18 cellular contexts compared by ENCODE assay signal in genomic region chr10:5318148-5318547, GRCh38. TPM values are rescaled to one million over a fixed set of nuclear protein-coding genes. Genes with fewer than 3 reads are reported as not detected.
DNase-seq lines count a peak whose midpoint lies in the region; ATAC-seq and TF ChIP-seq lines count a peak whose summit lies in the region.
"Had no signal": no experiment of that assay in that cellular context is flagged by ENCODE, and none has a peak within 500 bp of the region (broad histone marks: within the 10 kb centered on the region; RNA-seq: fewer than 3 reads in every experiment).

No MANE protein-coding gene starts in this region.

- no peak overlapping the region for H2BK15ac ChIP-seq in mesendoderm (replicated peaks; ENCODE audit: low read depth)

- CTCF ChIA-PET in AG04450 (lab: Charles Lee) (interaction anchor here (1.0 kb wide), 1 partner anchor 468 kb away, joined by 4 read pairs; no protein-coding TSS in a partner anchor), Calu3 (lab: Charles Lee) (interaction anchor here (0.6 kb wide), 1 partner anchor 66 kb away, joined by 5 read pairs; no protein-coding TSS in a partner anchor)
- CTCF ChIA-PET in activated CD8-positive, alpha-beta T cell treated with anti-CD3 and anti-CD28 coated beads for 36 hours (lab: Charles Lee): interaction anchor here (0.9 to 1.3 kb wide), 4 partner anchors 9 to 305 kb away, joined by 3 to 5 read pairs (median 3); no protein-coding TSS in a partner anchor

- no peak overlapping the region for H2BK5ac ChIP-seq in mesendoderm (ENCODE audit: low read length)

- H3K79me1 ChIP-seq in mesendoderm (ENCODE audit: low read length): no peaks in the 10 kb centered on the region

- no peak overlapping the region for H4K5ac ChIP-seq in mesendoderm (ENCODE audit: low read length)

- no peak overlapping the region for H3K23ac ChIP-seq in mesendoderm (ENCODE audit: low read length)

- no CpG with 5 or more reads among the region's 5 CpGs for WGBS in mesendoderm (ENCODE audit: extremely low coverage, insufficient coverage, low lambda C conversion rate)

- H3K4me3 ChIP-seq in AG04450 (ENCODE audit: low read depth, low read length) (no peak overlapping the region), mesendoderm (ENCODE audit: low read length) (no peak overlapping the region)
- H3K4me3 ChIP-seq: testis had no signal

- H3K36me3 Mint-ChIP-seq in Calu3 (ENCODE audit: insufficient read depth, unreplicated experiment): no peaks in the 10 kb centered on the region
- no peaks in the 10 kb centered on the region for H3K36me3 Mint-ChIP-seq in activated CD8-positive, alpha-beta T cell treated with anti-CD3 and anti-CD28 coated beads for 36 hours (ENCODE audit: low read depth)

- intact Hi-C loops in Calu3 (cut with micrococcal nuclease; ENCODE audit: unreplicated experiment): no loop called here
- intact Hi-C loops in activated CD8-positive, alpha-beta T cell treated with anti-CD3 and anti-CD28 coated beads for 36 hours (cut with micrococcal nuclease): no loop called here

- no peak overlapping the region for H3K4me2 ChIP-seq in mesendoderm (ENCODE audit: low read length)

- no peak overlapping the region for H3K56ac ChIP-seq in mesendoderm (ENCODE audit: low read length)

- no peak for ATAC-seq in activated CD8-positive, alpha-beta T cell treated with anti-CD3 and anti-CD28 coated beads for 36 hours
- no peak for ATAC-seq in HG03097 (IDR thresholded peaks at IDR 0.05; ENCODE audit: low FRiP score, unreplicated experiment)

- H3K36me3 ChIP-seq in mesendoderm (ENCODE audit: control insufficient read depth, insufficient read depth, low read length): no peaks in the 10 kb centered on the region
- H3K36me3 ChIP-seq: BE2C had no signal

- H3K27ac ChIP-seq in AG04450 (ENCODE audit: low read depth, low read length) (peak overlapping the region; percentile 24), epithelial cell of prostate (peak overlapping the region; percentile 48), mesendoderm (ENCODE audit: low read depth, low read length) (no peak overlapping the region)
- H3K27ac ChIP-seq: testis, VCaP had no signal

- H3K4me1 Mint-ChIP-seq in Calu3 (ENCODE audit: low read depth, unreplicated experiment): peaks cover 18% of the 10 kb centered on the region
- H3K4me1 Mint-ChIP-seq in activated CD8-positive, alpha-beta T cell treated with anti-CD3 and anti-CD28 coated beads for 36 hours (ENCODE audit: low read depth): peaks cover 45% of the 10 kb centered on the region
- H3K4me1 Mint-ChIP-seq: nephron had no signal

- no peak overlapping the region for H2BK120ac ChIP-seq in mesendoderm (ENCODE audit: low read depth, low read length)

- H3K9me3 Mint-ChIP-seq in Calu3 (ENCODE audit: low read depth, unreplicated experiment): peaks cover 4% of the 10 kb centered on the region
- peaks cover 7% of the 10 kb centered on the region for H3K9me3 Mint-ChIP-seq in activated CD8-positive, alpha-beta T cell treated with anti-CD3 and anti-CD28 coated beads for 36 hours

- H3K27ac Mint-ChIP-seq in Calu3 (ENCODE audit: unreplicated experiment): peak overlapping the region; percentile 67
- peak overlapping the region; percentile 80 for H3K27ac Mint-ChIP-seq in activated CD8-positive, alpha-beta T cell treated with anti-CD3 and anti-CD28 coated beads for 36 hours
- H3K27ac Mint-ChIP-seq: nephron had no signal

- no peak overlapping the region for H2AK5ac ChIP-seq in mesendoderm (ENCODE audit: low read length)

- no peaks in the 10 kb centered on the region for H3K27me3 Mint-ChIP-seq in Calu3 (ENCODE audit: unreplicated experiment)
- H3K27me3 Mint-ChIP-seq in activated CD8-positive, alpha-beta T cell treated with anti-CD3 and anti-CD28 coated beads for 36 hours: no peaks in the 10 kb centered on the region

- no peak overlapping the region for H3K4me3 Mint-ChIP-seq in Calu3 (ENCODE audit: low read depth, unreplicated experiment)
- H3K4me3 Mint-ChIP-seq in activated CD8-positive, alpha-beta T cell treated with anti-CD3 and anti-CD28 coated beads for 36 hours: no peak overlapping the region
- H3K4me3 Mint-ChIP-seq: nephron had no signal

- BruUV-seq in Calu3 (replicated peaks; lab: Mats Ljungman, UMichigan): no TSS peak

- TF ChIP-seq CTCF in AG04450 (IDR thresholded peaks at IDR 0.05; ENCODE audit: low read depth, low read length) (no peak), Calu3 (IDR thresholded peaks at IDR 0.05; ENCODE audit: unreplicated experiment) (no peak)
- no peak for TF ChIP-seq CTCF in activated CD8-positive, alpha-beta T cell treated with anti-CD3 and anti-CD28 coated beads for 36 hours (IDR thresholded peaks at IDR 0.05)

- no peaks in the 10 kb centered on the region for H3K9me3 ChIP-seq in AG04450 (ENCODE audit: control insufficient read depth, insufficient read depth, low read length)
- H3K9me3 ChIP-seq: BE2C, testis had no signal

- H3K9ac ChIP-seq in mesendoderm (ENCODE audit: low read length): no peak overlapping the region

- H3K79me2 ChIP-seq in mesendoderm (ENCODE audit: control insufficient read depth, insufficient read depth, low read length): no peaks in the 10 kb centered on the region

- H3K18ac ChIP-seq in mesendoderm (ENCODE audit: low read length): no peak overlapping the region

- POLR2A ChIA-PET in AG04450 (lab: Yijun Ruan, JAX): no interaction called here
- POLR2A ChIA-PET in activated CD8-positive, alpha-beta T cell treated with anti-CD3 and anti-CD28 coated beads for 36 hours (lab: Charles Lee): interaction anchor here (0.7 to 1.6 kb wide), 4 partner anchors 9 to 26 kb away, joined by 3 to 6 read pairs (median 5); no protein-coding TSS in a partner anchor

- no peaks in the 10 kb centered on the region for H3K4me1 ChIP-seq in mesendoderm (ENCODE audit: control insufficient read depth, low read depth, low read length)
- H3K4me1 ChIP-seq: BE2C, testis had no signal

- H3K27me3 ChIP-seq in AG04450 (ENCODE audit: control insufficient read depth, insufficient read depth, low read length) (no peaks in the 10 kb centered on the region), mesendoderm (ENCODE audit: insufficient read depth, low read length, poor library complexity) (no peaks in the 10 kb centered on the region)
- H3K27me3 ChIP-seq: BE2C, testis had no signal

- no peak overlapping the region for H4K8ac ChIP-seq in mesendoderm (ENCODE audit: low read depth, low read length)

- DNase-seq in AG04450 (ENCODE audit: low read depth, low spot score) (no peak), Calu3 (no peak), epithelial cell of prostate (ENCODE audit: low read depth, low spot score) (no peak), pons (ENCODE audit: low spot score) (no peak), HT-29 (ENCODE audit: low spot score) (no peak), mesendoderm (no peak)
- DNase-seq in activated CD8-positive, alpha-beta T cell treated with anti-CD3 and anti-CD28 coated beads for 36 hours: no peak
- DNase-seq: amniotic stem cell, BE2C, NCI-H187, testis had no signal

- no peak overlapping the region for H3K4ac ChIP-seq in mesendoderm (ENCODE audit: low read depth, low read length)

RNA-seq across cellular contexts. Expression of gene UCN3, which starts 46.6 kb away (rescaled TPM):
- not detected in 2 replicates for polyA plus RNA-seq in AG04450 (2011; rRNA removed)
- polyA minus RNA-seq in AG04450 (2011; rRNA and poly(A)+ RNA removed): not detected in 2 replicates
- not detected in 2 replicates for total RNA-seq in Calu3 (2022)
- total RNA-seq in activated CD8-positive, alpha-beta T cell treated with anti-CD3 and anti-CD28 coated beads for 36 hours: not detected
- 0.36 and 0.60 TPM in 2 replicates for total RNA-seq in HT-29 (2014; rRNA removed; shearing (Covaris generic))
- polyA plus RNA-seq in mesendoderm (2013, experiment 1 of 2): not detected
- polyA plus RNA-seq in mesendoderm (2013, experiment 2 of 2): not detected
- total RNA-seq: Daoy, lower leg skin, NCI-H460, OCI-LY7, testis had no signal
